In genomic region chr12:79515526-79515935, GRCh38 we compare ENCODE assay signal across 1 cellular context.
TF ChIP-seq lines count a peak whose summit lies in the region.

No MANE protein-coding gene starts in this region.

TF ChIP-seq in IMR-90, 13 proteins besides CTCF, POLR2A, EP300 and RAD21:
- TF ChIP-seq USF2 (IDR thresholded peaks at IDR 0.05; ENCODE audit: low read depth, low read length): no peak
- TF ChIP-seq FOS (IDR thresholded peaks at IDR 0.05; ENCODE audit: low read depth, low read length): no peak
- no peak for TF ChIP-seq BHLHE40 (IDR thresholded peaks at IDR 0.05; ENCODE audit: low read depth, low read length)
